1 cellular context compared by ENCODE assay signal in genomic region chr7:2863461-2864066, GRCh38.
TF ChIP-seq lines count a peak whose summit lies in the region.

No MANE protein-coding gene starts in this region.

TF ChIP-seq in K562, 482 proteins besides CTCF, POLR2A, EP300 and RAD21 (continued from another document and continues in another):
- TF ChIP-seq ZBTB40 (IDR thresholded peaks at IDR 0.05) (peak; percentile 91), ZBTB40 (CRISPR knock-in tag; IDR thresholded peaks at IDR 0.05) (no peak), SMARCE1 (IDR thresholded peaks at IDR 0.05) (peak; percentile 57), TRIM25 (IDR thresholded peaks at IDR 0.05; ENCODE audit: borderline replicate concordance) (no peak), ZNF639 (CRISPR knock-in tag; conservative IDR thresholded peaks at IDR 0.05 in 1 of 2, IDR thresholded peaks at IDR 0.05 in 1 of 2) (no peak), ZNF280A (IDR thresholded peaks at IDR 0.05; ENCODE audit: low read depth, partially characterized antibody) (no peak), TAF1 (IDR thresholded peaks at IDR 0.05; ENCODE audit: control insufficient read depth, extremely low read depth, insufficient read depth, low read length, severe bottlenecking) (peak; percentile 36), HCFC1 (IDR thresholded peaks at IDR 0.05; ENCODE audit: low read depth, low read length) (peak; percentile 58), HDAC1 (IDR thresholded peaks at IDR 0.05) (peak in 1 of 2 experiments; percentile 89; a peak in 2 of 4 replicates), TFAP4 (CRISPR knock-in tag; IDR thresholded peaks at IDR 0.05; ENCODE audit: borderline replicate concordance) (peak; percentile 26; the same call in 1 of the 2 replicates), UBTF (IDR thresholded peaks at IDR 0.05; ENCODE audit: borderline replicate concordance in 1 of 2, low read depth in 2 of 2, low read length in 2 of 2) (peak; percentile 34 to 61; a peak in 1 of 4 replicates), KDM1A (IDR thresholded peaks at IDR 0.05) (peak; percentile 97 to 98), JUND (IDR thresholded peaks at IDR 0.05; ENCODE audit: borderline replicate concordance, low read depth, low read length) (peak; percentile 96), JUND (tag; IDR thresholded peaks at IDR 0.05; ENCODE audit: borderline replicate concordance, low read depth, low read length) (peak; percentile 90; the same call in 2 of the 3 replicates), ZNF395 (CRISPR knock-in tag; IDR thresholded peaks at IDR 0.05) (peak; percentile 59; the same call in 1 of the 2 replicates), PHF8 (IDR thresholded peaks at IDR 0.05; ENCODE audit: borderline replicate concordance, low read length) (peak; percentile 64; the same call in 1 of the 2 replicates), MAZ (CRISPR knock-in tag; conservative IDR thresholded peaks at IDR 0.05 in 1 of 2, IDR thresholded peaks at IDR 0.05 in 1 of 2) (peak in 1 of 2 experiments; percentile 58; a peak in 1 of 4 replicates), LCOR (CRISPR knock-in tag; IDR thresholded peaks at IDR 0.05) (0 out of 2 replicates have a peak, but pooled peaks have one; percentile 24), FOSL1 (tag; conservative IDR thresholded peaks at IDR 0.05) (peak; percentile 95), ATF7 (IDR thresholded peaks at IDR 0.05) (no peak; the same call in 1 of the 2 replicates), MTA2 (IDR thresholded peaks at IDR 0.05; ENCODE audit: low read depth) (peak; percentile 44; the same call in 1 of the 2 replicates), FOXK2 (conservative IDR thresholded peaks at IDR 0.05 in 1 of 2, IDR thresholded peaks at IDR 0.05 in 1 of 2; ENCODE audit: low read depth in 2 of 2) (no peak), RBFOX2 (IDR thresholded peaks at IDR 0.05; ENCODE audit: low read depth, low read length) (peak; percentile 72), AFF1 (IDR thresholded peaks at IDR 0.05; ENCODE audit: low read depth in 1 of 2, partially characterized antibody in 2 of 2) (peak in 1 of 2 experiments; percentile 30), POLR2B (IDR thresholded peaks at IDR 0.05; ENCODE audit: low read depth, partially characterized antibody) (peak; percentile 26), ZNF584 (CRISPR knock-in tag; IDR thresholded peaks at IDR 0.05; ENCODE audit: low read depth) (0 out of 2 replicates have a peak, but pooled peaks have one; percentile 53), GABPB1 (CRISPR knock-in tag; IDR thresholded peaks at IDR 0.05) (peak; percentile 92), ZNF197 (CRISPR knock-in tag; IDR thresholded peaks at IDR 0.05; ENCODE audit: low read depth) (no peak), ZEB2 (IDR thresholded peaks at IDR 0.05) (0 out of 2 replicates have a peak, but pooled peaks have one; percentile 52)
